Comparison of ENCODE assay signal across 18 cellular contexts in the genomic region with DNA sequence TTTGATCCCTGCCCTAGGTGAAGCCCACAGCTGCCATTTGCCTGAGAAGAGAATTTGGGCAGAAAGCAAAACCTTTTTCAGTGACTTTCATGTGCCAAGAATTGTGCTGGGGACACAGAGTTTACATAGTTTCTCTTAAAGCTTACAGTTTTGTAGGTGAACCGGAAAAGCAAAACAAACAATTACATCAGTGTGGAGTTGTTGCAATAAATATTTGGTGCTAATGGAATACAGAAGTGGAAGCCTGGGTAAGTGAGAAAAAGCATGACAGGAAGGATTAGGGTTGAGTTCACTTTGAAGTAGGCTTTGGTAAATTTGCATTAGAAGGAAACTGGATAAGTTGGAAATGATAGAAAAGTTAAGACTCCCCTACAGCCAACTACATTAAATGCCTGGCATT.
DNase-seq lines count a peak whose midpoint lies in the region; ATAC-seq and TF ChIP-seq lines count a peak whose summit lies in the region.
"Had no signal": no experiment of that assay in that cellular context is flagged by ENCODE, and none has a peak within 500 bp of the region (broad histone marks: within the 10 kb centered on the region; RNA-seq: fewer than 3 reads in every experiment).

No MANE protein-coding gene starts in this region.

- peak overlapping the region; percentile 46 for H3K9ac ChIP-seq in mammary epithelial cell (ENCODE audit: insufficient read depth, low read length)
- H3K9ac ChIP-seq in PC-3 (ENCODE audit: low read length) = no peak overlapping the region
- H3K9ac ChIP-seq in smooth muscle cell (ENCODE audit: low read depth) = no peak overlapping the region

- H3K27ac ChIP-seq in mammary epithelial cell (ENCODE audit: insufficient read depth, low read depth, low read length) (peak overlapping the region; percentile 79), PC-3 (ENCODE audit: low read length) (peak overlapping the region; percentile 64), vagina (no peak overlapping the region), smooth muscle cell (ENCODE audit: low read depth) (no peak overlapping the region)
- H3K27ac ChIP-seq: C4-2B, PC-9 had no signal

- TSS peak; percentile 48 for BruUV-seq in mammary epithelial cell (replicated peaks; lab: Mats Ljungman, UMichigan)
- BruUV-seq in MCF 10A (replicated peaks; lab: Mats Ljungman, UMichigan) = no TSS peak
- BruUV-seq in PC-3 (replicated peaks; lab: Mats Ljungman, UMichigan) = no TSS peak

- peaks cover under 1% of the 10 kb centered on the region for H3K27me3 Mint-ChIP-seq in MCF 10A (ENCODE audit: insufficient read depth, unreplicated experiment)
- peaks cover 4 to 11% (median 4%) of the 10 kb centered on the region in 5 donors for H3K27me3 Mint-ChIP-seq in naive thymus-derived CD8-positive, alpha-beta T cell

- H3K79me2 ChIP-seq in mammary epithelial cell (ENCODE audit: insufficient read depth, low read length) (no peaks in the 10 kb centered on the region), PC-3 (ENCODE audit: low read length) (no peaks in the 10 kb centered on the region), smooth muscle cell (ENCODE audit: low read depth) (no peaks in the 10 kb centered on the region)

- in situ Hi-C loops in mammary epithelial cell (cut with MboI; ENCODE audit: low sequenced_read_pairs in 2 of 2) = no loop called here

- peak; percentile 16; the same call in 1 of the 2 replicates for ATAC-seq in PC-3
- peak; percentile 84 for ATAC-seq in esophagus mucosa
- no peak for ATAC-seq in HG03521 (IDR thresholded peaks at IDR 0.05; ENCODE audit: unreplicated experiment)
- ATAC-seq in naive thymus-derived CD8-positive, alpha-beta T cell = no peak

- H4K20me1 ChIP-seq in mammary epithelial cell (ENCODE audit: insufficient read depth, low read length) = no peaks in the 10 kb centered on the region
- H4K20me1 ChIP-seq in PC-3 (ENCODE audit: low read length) = no peaks in the 10 kb centered on the region
- no peaks in the 10 kb centered on the region for H4K20me1 ChIP-seq in smooth muscle cell (ENCODE audit: low read depth)

- H3F3A ChIP-seq in PC-3 (ENCODE audit: low read length, unreplicated experiment) (peaks cover 6% of the 10 kb centered on the region), smooth muscle cell (ENCODE audit: low read depth) (no peaks in the 10 kb centered on the region)

- TF ChIP-seq CTCF in mammary epithelial cell (conservative IDR thresholded peaks at IDR 0.05 in 1 of 2, IDR thresholded peaks at IDR 0.05 in 1 of 2; ENCODE audit: extremely low read depth in 1 of 2, insufficient read depth in 1 of 2, low read depth in 1 of 2, low read length in 2 of 2) (no peak), MCF 10A (IDR thresholded peaks at IDR 0.05; ENCODE audit: unreplicated experiment) (no peak), PC-3 (conservative IDR thresholded peaks at IDR 0.05; ENCODE audit: low read depth, low read length) (no peak), vagina (IDR thresholded peaks at IDR 0.05) (no peak), smooth muscle cell (IDR thresholded peaks at IDR 0.05; ENCODE audit: borderline replicate concordance, insufficient read depth, poor library complexity, severe bottlenecking) (no peak)

- H3K4me2 ChIP-seq in mammary epithelial cell (ENCODE audit: insufficient read depth, low read depth, low read length) = peak overlapping the region; percentile 69
- peak overlapping the region; percentile 63 for H3K4me2 ChIP-seq in PC-3 (ENCODE audit: low read length)
- H3K4me2 ChIP-seq in smooth muscle cell = no peak overlapping the region
- H3K4me2 ChIP-seq: PC-9 had no signal

- dilution Hi-C loops in mammary epithelial cell (cut with HindIII; ENCODE audit: low sequenced_read_pairs) = no loop called here

- no peaks in the 10 kb centered on the region for H3K9me2 ChIP-seq in PC-3 (replicated peaks; ENCODE audit: low read length)

- H3K36me3 Mint-ChIP-seq in MCF 10A (ENCODE audit: insufficient read depth, unreplicated experiment) = no peaks in the 10 kb centered on the region
- H3K36me3 Mint-ChIP-seq in naive thymus-derived CD8-positive, alpha-beta T cell = no peaks in the 10 kb centered on the region

- peaks cover 16% of the 10 kb centered on the region for H3K4me1 Mint-ChIP-seq in MCF 10A (ENCODE audit: insufficient read depth, unreplicated experiment)
- H3K4me1 Mint-ChIP-seq in naive thymus-derived CD8-positive, alpha-beta T cell = no peaks in the 10 kb centered on the region

- peaks cover 6% of the 10 kb centered on the region for H3K9me3 Mint-ChIP-seq in MCF 10A (ENCODE audit: unreplicated experiment)
- peaks cover 0 to 25% (median 9%) of the 10 kb centered on the region in 9 donors for H3K9me3 Mint-ChIP-seq in naive thymus-derived CD8-positive, alpha-beta T cell

- H3K9me3 ChIP-seq in mammary epithelial cell (replicated peaks; ENCODE audit: insufficient read depth, low read length) (no peaks in the 10 kb centered on the region), PC-3 (ENCODE audit: low read length) (no peaks in the 10 kb centered on the region), vagina (no peaks in the 10 kb centered on the region), smooth muscle cell (replicated peaks; ENCODE audit: low read depth) (no peaks in the 10 kb centered on the region)
- H3K9me3 ChIP-seq: MG63 had no signal

- TF ChIP-seq POLR2A in vagina (IDR thresholded peaks at IDR 0.05) = no peak

- DNase-seq in mammary epithelial cell (no peak), MCF 10A (ENCODE audit: unreplicated experiment) (no peak), PC-3 (peak; percentile 19), vagina (ENCODE audit: extremely low spot score in 2 of 2) (no peak), smooth muscle cell (lab: John Stamatoyannopoulos, UW; ENCODE audit: unreplicated experiment) (no peak)
- DNase-seq in naive thymus-derived CD8-positive, alpha-beta T cell = no peak
- DNase-seq: COR-L47; GOT3; NCI-H1105; NCI-H187; NCI-H2171 treated with DMSO at 0.1 percent for 48 hours; NCI-H526 treated with DMSO at 0.1 percent for 48 hours; NK-92 treated with Interleukin-12 subunit alpha and Interleukin-12 subunit beta, amount 100 ng/mL, for 24 hours; PC-9 had no signal

- CTCF ChIA-PET in mammary epithelial cell (lab: Charles Lee; ENCODE audit: low non-redundant PET) (no interaction called here), MCF 10A (lab: Yijun Ruan, JAX) (interaction anchor here (0.6 to 1.3 kb wide), 4 partner anchors 60 to 252 kb away, joined by 3 to 6 read pairs (median 3); no protein-coding TSS in a partner anchor), PC-3 (lab: Charles Lee) (interaction anchor here (0.6 kb wide), 1 partner anchor 121 kb away, joined by 3 read pairs; no protein-coding TSS in a partner anchor)

- peaks cover 17% of the 10 kb centered on the region for H3K4me1 ChIP-seq in mammary epithelial cell (ENCODE audit: insufficient read depth, low read length)
- peaks cover 27% of the 10 kb centered on the region for H3K4me1 ChIP-seq in PC-3 (ENCODE audit: insufficient read depth, low read length)
- no peaks in the 10 kb centered on the region for H3K4me1 ChIP-seq in vagina
- no peaks in the 10 kb centered on the region for H3K4me1 ChIP-seq in smooth muscle cell (ENCODE audit: low read depth)

- H3K27ac Mint-ChIP-seq in MCF 10A (ENCODE audit: low read depth, unreplicated experiment) = no peak overlapping the region
- peak overlapping the region in 1 of 10 donors; percentile 67 for H3K27ac Mint-ChIP-seq in naive thymus-derived CD8-positive, alpha-beta T cell

- POLR2A ChIA-PET in MCF 10A (lab: Yijun Ruan, JAX) = interaction anchor here (0.9 kb wide), 2 partner anchors 9 to 11 kb away, joined by 3 to 4 read pairs; no protein-coding TSS in a partner anchor
- POLR2A ChIA-PET in PC-3 (lab: Charles Lee; ENCODE audit: unreplicated experiment) = no interaction called here
- POLR2A ChIA-PET in naive thymus-derived CD8-positive, alpha-beta T cell (lab: Charles Lee) = no interaction called here

- WGBS in mammary epithelial cell (ENCODE audit: low coverage, missing lambda C conversion rate) = 50% methylated on average over 1 of the region's 1 CpG
- WGBS in smooth muscle cell (ENCODE audit: low lambda C conversion rate) = 51% methylated on average over 1 of the region's 1 CpG

- H3K27me3 ChIP-seq in mammary epithelial cell (ENCODE audit: insufficient read depth, low read length) = no peaks in the 10 kb centered on the region
- no peaks in the 10 kb centered on the region for H3K27me3 ChIP-seq in PC-3 (ENCODE audit: low read length)
- H3K27me3 ChIP-seq in vagina = no peaks in the 10 kb centered on the region
- H3K27me3 ChIP-seq in smooth muscle cell (ENCODE audit: low read depth) = no peaks in the 10 kb centered on the region
- H3K27me3 ChIP-seq: MG63 had no signal

- H3K4me3 Mint-ChIP-seq in MCF 10A (ENCODE audit: unreplicated experiment) = no peak overlapping the region
- H3K4me3 Mint-ChIP-seq in naive thymus-derived CD8-positive, alpha-beta T cell = no peak overlapping the region

- no peaks in the 10 kb centered on the region for H3K36me3 ChIP-seq in mammary epithelial cell (ENCODE audit: insufficient read depth, low read length)
- no peaks in the 10 kb centered on the region for H3K36me3 ChIP-seq in PC-3 (ENCODE audit: low read depth, low read length)
- no peaks in the 10 kb centered on the region for H3K36me3 ChIP-seq in vagina
- no peaks in the 10 kb centered on the region for H3K36me3 ChIP-seq in smooth muscle cell (ENCODE audit: low read depth)
- H3K36me3 ChIP-seq: MG63 had no signal

- intact Hi-C loops in mammary epithelial cell (cut with micrococcal nuclease) = no loop called here
- intact Hi-C loops in MCF 10A (cut with micrococcal nuclease) = no loop called here
- intact Hi-C loops in PC-3 (cut with micrococcal nuclease) = no loop called here
- intact Hi-C loops in vagina (cut with DNase I) = no loop called here

- H2AFZ ChIP-seq in mammary epithelial cell (ENCODE audit: low read depth, low read length) = peak overlapping the region; percentile 76
- peak overlapping the region; percentile 24; the same call in 1 of the 2 replicates for H2AFZ ChIP-seq in PC-3 (ENCODE audit: low read length)
- no peak overlapping the region for H2AFZ ChIP-seq in smooth muscle cell (ENCODE audit: low read depth)
- H2AFZ ChIP-seq: PC-9 had no signal

- H3K4me3 ChIP-seq in mammary epithelial cell (replicated peaks in 1 of 3; ENCODE audit: insufficient read depth in 1 of 3, low read depth in 2 of 3, low read length in 3 of 3) (no peak overlapping the region), PC-3 (ENCODE audit: low read length) (no peak overlapping the region), vagina (no peak overlapping the region), smooth muscle cell (no peak overlapping the region)
- H3K4me3 ChIP-seq: MG63, PC-9 had no signal

Comparison
In these comparisons a context has a peak if more than half of its experiments do, and no peak if none do; other contexts are left out.
1. H3K27ac ChIP-seq: peak in mammary epithelial cell (single experiment) and PC-3 (single experiment); none in vagina (single experiment) and smooth muscle cell (single experiment).
2. ATAC-seq: peak in PC-3 (single experiment) and esophagus mucosa (single experiment); none in HG03521 (single experiment) and naive thymus-derived CD8-positive, alpha-beta T cell (0 of 2).